In the genomic region with DNA sequence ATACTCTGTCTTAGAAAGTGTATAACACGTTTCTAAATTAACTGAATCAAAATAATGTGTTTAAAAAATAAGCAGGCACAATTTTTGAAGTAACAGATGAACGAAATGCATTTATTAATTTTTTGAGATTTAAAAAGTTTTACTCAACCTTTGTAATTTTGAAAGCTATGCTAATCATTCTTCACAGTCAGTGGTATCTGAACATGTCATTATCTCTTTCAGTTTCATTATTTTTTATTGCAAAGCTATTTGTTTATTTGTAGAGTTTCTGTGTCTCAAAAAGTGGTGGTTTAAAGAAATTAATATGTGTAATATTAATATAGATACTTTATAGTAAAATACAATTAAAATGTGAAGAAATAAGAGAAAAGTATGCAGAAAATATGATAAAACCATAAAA, we compare ENCODE assay signal across 37 cellular contexts. TPM values are rescaled to one million over a fixed set of nuclear protein-coding genes. Genes with fewer than 3 reads are reported as not detected.
"Had no signal": no experiment of that assay in that cellular context is flagged by ENCODE, and none has a peak within 500 bp of the region (broad histone marks: within the 10 kb centered on the region; RNA-seq: fewer than 3 reads in every experiment).

No MANE protein-coding gene starts in this region.

- H3K36me3 Mint-ChIP-seq: activated CD4-positive, alpha-beta memory T cell treated with anti-CD3 and anti-CD28 coated beads for 36 hours; activated naive CD8-positive, alpha-beta T cell treated with anti-CD3 and anti-CD28 coated beads for 36 hours had no signal

- H3K4me2 ChIP-seq: PC-9 had no signal

- FAIRE-seq: colon, RCC 7860 had no signal

- DNase-seq: activated B cell treated with CpG ODN at 0.5 μM for 24 hours; activated CD4-positive, alpha-beta memory T cell treated with anti-CD3 and anti-CD28 coated beads for 36 hours; activated CD4-positive, alpha-beta T cell treated with anti-CD3 and anti-CD28 coated beads for 4 hours; activated CD4-positive, alpha-beta T cell treated with anti-CD3 and anti-CD28 coated beads, Interleukin-2, amount 50 U/mL, for 1 hour; activated CD4-positive, CD25-positive, alpha-beta regulatory T cell treated with anti-CD3 and anti-CD28 coated beads, Interleukin-2, amount 50 U/mL, for 72 hours; activated CD8-positive, alpha-beta memory T cell treated with anti-CD3 and anti-CD28 coated beads, Interleukin-2, amount 50 U/mL, for 48 hours; activated effector memory CD4-positive, alpha-beta T cell treated with anti-CD3 and anti-CD28 coated beads, Interleukin-2, amount 50 U/mL, for 16 hours; activated naive CD4-positive, alpha-beta T cell; activated naive CD4-positive, alpha-beta T cell treated with anti-CD3 and anti-CD28 coated beads, Interleukin-2, amount 50 U/mL, for 16 hours; activated naive CD8-positive, alpha-beta T cell treated with anti-CD3 and anti-CD28 coated beads for 36 hours; activated T-cell treated with anti-CD3 and anti-CD28 coated beads, Interleukin-2, amount 50 U/mL, for 48 hours; amniotic stem cell; aorta; brain microvascular endothelial cell; central memory CD4-positive, alpha-beta T cell; Karpas-422; MG63; NCI-H1105; NCI-H1417 treated with DMSO at 0.1 percent for 48 hours; NCI-H187 treated with DMSO at 0.1 percent for 48 hours; NCI-H2081 treated with DMSO at 0.1 percent for 48 hours; NCI-H226; NCI-H446 treated with DMSO at 0.1 percent for 48 hours; NCI-H524; NCI-H69; NCI-H82; PC-9; SIG-M5; SW 1271; T-helper 1 cell; T-helper 2 cell; T-helper 9 cell had no signal

- H3K27me3 ChIP-seq: brain microvascular endothelial cell, MG63 had no signal

- H3K27ac Mint-ChIP-seq: activated B cell treated with CpG ODN at 0.5 μM for 24 hours; activated CD4-positive, alpha-beta memory T cell treated with anti-CD3 and anti-CD28 coated beads for 36 hours; activated naive CD8-positive, alpha-beta T cell treated with anti-CD3 and anti-CD28 coated beads for 36 hours had no signal

- H2AFZ ChIP-seq: PC-9 had no signal

- H3K9me3 Mint-ChIP-seq: activated B cell treated with CpG ODN at 0.5 μM for 24 hours; activated CD4-positive, alpha-beta memory T cell treated with anti-CD3 and anti-CD28 coated beads for 36 hours had no signal

- H3K27ac ChIP-seq: brain microvascular endothelial cell, PC-9, RWPE1, VCaP had no signal

- H3K9me3 ChIP-seq: MG63 had no signal

- H3K4me3 Mint-ChIP-seq: activated B cell treated with CpG ODN at 0.5 μM for 24 hours; activated CD4-positive, alpha-beta memory T cell treated with anti-CD3 and anti-CD28 coated beads for 36 hours; activated naive CD8-positive, alpha-beta T cell treated with anti-CD3 and anti-CD28 coated beads for 36 hours had no signal

- H3K4me1 Mint-ChIP-seq: activated B cell treated with CpG ODN at 0.5 μM for 24 hours; activated naive CD8-positive, alpha-beta T cell treated with anti-CD3 and anti-CD28 coated beads for 36 hours had no signal

- ATAC-seq: Right ventricle myocardium inferior had no signal

- H3K36me3 ChIP-seq: brain microvascular endothelial cell, MG63 had no signal

- H3K4me3 ChIP-seq: MG63, PC-9 had no signal

RNA-seq across cellular contexts. Expression of a gene that starts 11.2 kb away (rescaled TPM):
- total RNA-seq: activated B cell treated with CpG ODN at 0.5 μM for 24 hours; activated CD4-positive, alpha-beta memory T cell treated with anti-CD3 and anti-CD28 coated beads for 36 hours; activated naive CD8-positive, alpha-beta T cell treated with anti-CD3 and anti-CD28 coated beads for 36 hours had no signal
